ENCODE assay signal across 10 cellular contexts in genomic region chr10:95392711-95393164, GRCh38.
ATAC-seq and TF ChIP-seq lines count a peak whose summit lies in the region.
"Had no signal": no experiment of that assay in that cellular context is flagged by ENCODE, and none has a peak within 500 bp of the region (broad histone marks: within the 10 kb centered on the region; RNA-seq: fewer than 3 reads in every experiment).

No MANE protein-coding gene starts in this region.

- TF ChIP-seq POLR2A in gastroesophageal sphincter (IDR thresholded peaks at IDR 0.05), result no peak

- no peak for TF ChIP-seq CTCF in gastroesophageal sphincter (IDR thresholded peaks at IDR 0.05)

- peak overlapping the region in 9 of 11 experiments; percentile 16 to 80 (median 60); a peak in 17 of 22 replicates for H3K4me2 ChIP-seq in BLaER1 treated with 17β-estradiol and CSF1 and Interleukin-3, amounts not matched to agents 10 nM and 100 nM

- H4K20me1 ChIP-seq in BLaER1 treated with 17β-estradiol and CSF1 and Interleukin-3, amounts not matched to agents 10 nM and 100 nM, result peaks cover 0 to 97% (median 0%) of the 10 kb centered on the region in 11 experiments; a peak in 3 of 22 replicates

- 36 to 55% methylated on average over 5 of the region's 6 CpGs for WGBS in gastroesophageal sphincter (ENCODE audit: low coverage in 1 of 2), 2 donors

- no peaks in the 10 kb centered on the region for H3K27me3 ChIP-seq in BLaER1 treated with 17β-estradiol and CSF1 and Interleukin-3, amounts not matched to agents 10 nM and 100 nM
- no peaks in the 10 kb centered on the region for H3K27me3 ChIP-seq in gastroesophageal sphincter
- H3K27me3 ChIP-seq: thyroid gland had no signal

- no peaks in the 10 kb centered on the region for H3K9me3 ChIP-seq in BLaER1 treated with 17β-estradiol and CSF1 and Interleukin-3, amounts not matched to agents 10 nM and 100 nM (replicated peaks in 1 of 11)
- no peaks in the 10 kb centered on the region for H3K9me3 ChIP-seq in gastroesophageal sphincter
- H3K9me3 ChIP-seq: thyroid gland had no signal

- ATAC-seq in GM18909 (IDR thresholded peaks at IDR 0.05; ENCODE audit: poor library complexity, unreplicated experiment) (peak; percentile 43), HG03442 (IDR thresholded peaks at IDR 0.05; ENCODE audit: unreplicated experiment) (peak; percentile 41), gastroesophageal sphincter (no peak), GM21825 (IDR thresholded peaks at IDR 0.05; ENCODE audit: unreplicated experiment) (no peak), GM21737 (IDR thresholded peaks at IDR 0.05; ENCODE audit: unreplicated experiment) (no peak), HG02981 (IDR thresholded peaks at IDR 0.05; ENCODE audit: unreplicated experiment) (no peak), HG02840 (IDR thresholded peaks at IDR 0.05; ENCODE audit: low FRiP score, unreplicated experiment) (no peak)

- H3K27ac ChIP-seq in BLaER1 treated with 17β-estradiol and CSF1 and Interleukin-3, amounts not matched to agents 10 nM and 100 nM, result no peak overlapping the region
- peak overlapping the region in 3 of 4 donors; percentile 68 to 97 (median 84) for H3K27ac ChIP-seq in gastroesophageal sphincter
- H3K27ac ChIP-seq: WERI-Rb-1 had no signal

- H3K9ac ChIP-seq in BLaER1 treated with 17β-estradiol and CSF1 and Interleukin-3, amounts not matched to agents 10 nM and 100 nM, result 0 out of 22 replicates have a peak overlapping the region, but pooled peaks of 1 of the 11 experiments have one; percentile 24

- 0 out of 20 replicates have a peak overlapping the region, but pooled peaks of 1 of the 10 experiments have one; percentile 16 for H3K4me3 ChIP-seq in BLaER1 treated with 17β-estradiol and CSF1 and Interleukin-3, amounts not matched to agents 10 nM and 100 nM
- no peak overlapping the region for H3K4me3 ChIP-seq in gastroesophageal sphincter
- H3K4me3 ChIP-seq: thyroid gland had no signal

- peaks cover 17 to 100% (median 92%) of the 10 kb centered on the region in 10 experiments for H3K4me1 ChIP-seq in BLaER1 treated with 17β-estradiol and CSF1 and Interleukin-3, amounts not matched to agents 10 nM and 100 nM
- peaks cover 22 to 100% (median 47%) of the 10 kb centered on the region in 3 donors for H3K4me1 ChIP-seq in gastroesophageal sphincter

- no peak for TF ChIP-seq EP300 in gastroesophageal sphincter (IDR thresholded peaks at IDR 0.05)

- peaks cover 0 to 97% (median 11%) of the 10 kb centered on the region in 11 experiments; a peak in 13 of 22 replicates for H3K36me3 ChIP-seq in BLaER1 treated with 17β-estradiol and CSF1 and Interleukin-3, amounts not matched to agents 10 nM and 100 nM
- peaks cover under 1 to 91% of the 10 kb centered on the region in 2 donors for H3K36me3 ChIP-seq in gastroesophageal sphincter
- H3K36me3 ChIP-seq: thyroid gland, WERI-Rb-1 had no signal

Comparison
In these comparisons a context has a peak if more than half of its experiments do, and no peak if none do; other contexts are left out.
1. H3K27ac ChIP-seq: peak in gastroesophageal sphincter (3 of 4); none in BLaER1 treated with 17β-estradiol and CSF1 and Interleukin-3, amounts not matched to agents 10 nM and 100 nM (0 of 11).
2. ATAC-seq: peak in GM18909 (single experiment) and HG03442 (single experiment); none in gastroesophageal sphincter (single experiment), GM21825 (single experiment), GM21737 (single experiment), HG02981 (single experiment) and HG02840 (single experiment).